8 cellular contexts compared by ENCODE assay signal in the genomic region with DNA sequence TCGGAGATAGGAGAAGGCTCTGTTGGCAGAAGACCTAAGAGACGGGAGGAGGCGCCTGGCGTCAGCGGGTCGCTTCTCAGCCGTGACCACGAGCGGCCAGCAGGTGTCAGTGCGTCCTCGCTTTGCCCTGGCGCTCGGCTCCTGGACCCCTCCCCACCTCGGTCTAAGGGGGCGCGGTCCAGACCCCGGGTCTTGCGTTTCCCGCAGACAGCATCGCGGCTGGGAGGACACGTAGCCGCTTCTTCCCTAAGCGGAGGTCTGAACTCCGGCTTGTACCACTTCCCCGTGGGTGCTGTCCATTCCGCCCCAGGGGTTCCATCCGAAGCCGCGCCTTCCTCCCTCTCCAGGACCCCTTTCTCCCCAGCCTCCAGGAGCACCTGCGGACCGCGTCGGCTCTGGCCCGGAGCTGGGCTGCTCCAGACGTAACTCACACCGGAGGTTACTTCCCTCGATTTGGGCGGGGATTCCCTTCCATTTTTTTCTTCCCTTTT. TPM values are rescaled to one million over a fixed set of nuclear protein-coding genes. Genes with fewer than 3 reads are reported as not detected.
DNase-seq lines count a peak whose midpoint lies in the region; ATAC-seq, FAIRE-seq and TF ChIP-seq lines count a peak whose summit lies in the region.

No MANE protein-coding gene starts in this region.

- intact Hi-C loops in A673 (cut with micrococcal nuclease; ENCODE audit: unreplicated experiment): loop anchor here (5.0 to 10.0 kb wide), 3 partner anchors 129 to 1039 kb away; no protein-coding TSS in a partner anchor

- H3K36me3 ChIP-seq in A673 (ENCODE audit: insufficient read depth, low read length, poor library complexity, severe bottlenecking): no peaks in the 10 kb centered on the region

- H3K9me3 Mint-ChIP-seq in endothelial cell (ENCODE audit: unreplicated experiment): no peaks in the 10 kb centered on the region

- H3K9me3 ChIP-seq in A673 (ENCODE audit: low read depth, low read length, poor library complexity, severe bottlenecking): no peaks in the 10 kb centered on the region

- H3K27ac ChIP-seq in A673 (ENCODE audit: low read depth, low read length, poor library complexity, severe bottlenecking): no peak overlapping the region

- FAIRE-seq in GM12891 (lab: Jason Lieb, UNC): peak; percentile 78

- TF ChIP-seq POLR2A in GM12891 (IDR thresholded peaks at IDR 0.05; ENCODE audit: low read depth, low read length): no peak

- H3K27me3 Mint-ChIP-seq in endothelial cell (ENCODE audit: unreplicated experiment): peaks cover 12% of the 10 kb centered on the region

- peaks cover 61% of the 10 kb centered on the region for H3K27me3 ChIP-seq in A673 (replicated peaks; ENCODE audit: insufficient read depth, low read depth, low read length, poor library complexity)

- POLR2A ChIA-PET in A673 (lab: Charles Lee; ENCODE audit: low non-redundant PET): no interaction called here

- H3K4me1 ChIP-seq in A673 (ENCODE audit: insufficient read depth, low read length, poor library complexity, severe bottlenecking): peaks cover 18% of the 10 kb centered on the region

- DNase-seq in A673 (ENCODE audit: low spot score) (peak; percentile 67), GM12891 (ENCODE audit: insufficient read length, low spot score) (peak; percentile 74), NCI-H2107 treated with DMSO at 0.1 percent for 48 hours (lab: John Stamatoyannopoulos, UW; ENCODE audit: unreplicated experiment) (peak; percentile 13), endothelial cell (ENCODE audit: low spot score) (peak; percentile 89), midbrain (lab: John Stamatoyannopoulos, UW) (peak; percentile 62)
- DNase-seq in activated CD4-positive, alpha-beta T cell treated with anti-CD3 and anti-CD28 coated beads, Interleukin-2, amount 50 U/mL, for 1 hour: peak; percentile 48
- DNase-seq in stimulated activated naive CD4-positive, alpha-beta T cell (lab: John Stamatoyannopoulos, UW): peak in 4 of 6 experiments; percentile 7 to 35 (median 20)

- TF ChIP-seq CTCF in A673 (conservative IDR thresholded peaks at IDR 0.05; ENCODE audit: low read depth, low read length) (peak; percentile 85), endothelial cell (IDR thresholded peaks at IDR 0.05; ENCODE audit: unreplicated experiment) (peak; percentile 90)

- CTCF ChIA-PET in A673 (lab: Charles Lee): interaction anchor here (0.6 kb wide), 2 partner anchors 72 to 489 kb away, joined by 4 to 8 read pairs; no protein-coding TSS in a partner anchor

- peak overlapping the region; percentile 51 for H3K4me3 ChIP-seq in A673 (ENCODE audit: low read depth, low read length, poor library complexity, severe bottlenecking)

- peaks cover 5% of the 10 kb centered on the region for H3K36me3 Mint-ChIP-seq in endothelial cell (ENCODE audit: low read depth, unreplicated experiment)

- no peak overlapping the region for H3K27ac Mint-ChIP-seq in endothelial cell (ENCODE audit: unreplicated experiment)

- H3K4me3 Mint-ChIP-seq in endothelial cell (ENCODE audit: unreplicated experiment): peak overlapping the region; percentile 42

- peak; percentile 79 for ATAC-seq in HG02884 (IDR thresholded peaks at IDR 0.05; ENCODE audit: unreplicated experiment)

- no TSS peak for BruUV-seq in A673 (replicated peaks; lab: Mats Ljungman, UMichigan)

- H3K4me1 Mint-ChIP-seq in endothelial cell (ENCODE audit: unreplicated experiment): peaks cover 6% of the 10 kb centered on the region

TF ChIP-seq in GM12891, 5 proteins besides CTCF, POLR2A, EP300 and RAD21:
- TF ChIP-seq PAX5 (IDR thresholded peaks at IDR 0.05; ENCODE audit: insufficient read depth, low read length, severe bottlenecking) (no peak), SPI1 (IDR thresholded peaks at IDR 0.05; ENCODE audit: low read depth, low read length) (no peak), POU2F2 (IDR thresholded peaks at IDR 0.05; ENCODE audit: low read depth, low read length) (no peak), POLR2AphosphoS5 (IDR thresholded peaks at IDR 0.05; ENCODE audit: low read depth, low read length) (no peak), TAF1 (IDR thresholded peaks at IDR 0.05; ENCODE audit: low read depth, low read length) (no peak)

RNA-seq across cellular contexts. Expression of a gene that starts 0.6 kb away (rescaled TPM):
- total RNA-seq in A673 (2021) (not detected in 2 replicates), endothelial cell (ENCODE audit: unreplicated experiment) (1.5 TPM)
- not detected for polyA plus RNA-seq in GM12891 (2012; ENCODE audit: low read depth, missing spikeins)

Comparison
In these comparisons a context has a peak if more than half of its experiments do, and no peak if none do; other contexts are left out.
1. DNase-seq: peak in every context shown above with its lines; median percentile 89 in endothelial cell; 74 in GM12891; 67 in A673; 62 in midbrain; 48 in activated CD4-positive, alpha-beta T cell treated with anti-CD3 and anti-CD28 coated beads, Interleukin-2, amount 50 U/mL, for 1 hour; 20 in stimulated activated naive CD4-positive, alpha-beta T cell; 13 in NCI-H2107 treated with DMSO at 0.1 percent for 48 hours.